1 cellular context compared by ENCODE assay signal in genomic region chr17:48111937-48112241, GRCh38.
TF ChIP-seq lines count a peak whose summit lies in the region.

No MANE protein-coding gene starts in this region.

TF ChIP-seq in GM12878, 131 proteins besides CTCF, POLR2A, EP300 and RAD21 (continued from another document):
- TF ChIP-seq, protein P1, sequence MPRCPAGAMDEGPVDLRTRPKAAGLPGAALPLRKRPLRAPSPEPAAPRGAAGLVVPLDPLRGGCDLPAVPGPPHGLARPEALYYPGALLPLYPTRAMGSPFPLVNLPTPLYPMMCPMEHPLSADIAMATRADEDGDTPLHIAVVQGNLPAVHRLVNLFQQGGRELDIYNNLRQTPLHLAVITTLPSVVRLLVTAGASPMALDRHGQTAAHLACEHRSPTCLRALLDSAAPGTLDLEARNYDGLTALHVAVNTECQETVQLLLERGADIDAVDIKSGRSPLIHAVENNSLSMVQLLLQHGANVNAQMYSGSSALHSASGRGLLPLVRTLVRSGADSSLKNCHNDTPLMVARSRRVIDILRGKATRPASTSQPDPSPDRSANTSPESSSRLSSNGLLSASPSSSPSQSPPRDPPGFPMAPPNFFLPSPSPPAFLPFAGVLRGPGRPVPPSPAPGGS (IDR thresholded peaks at IDR 0.05; ENCODE audit: borderline replicate concordance, insufficient read depth, low read depth, low read length, poor library complexity, severe bottlenecking), result peak; percentile 54
- TF ChIP-seq ZZZ3 (IDR thresholded peaks at IDR 0.05; ENCODE audit: control insufficient read depth, insufficient read length, low read depth) (no peak), CBFB (IDR thresholded peaks at IDR 0.05; ENCODE audit: low read depth) (no peak), SMAD5 (IDR thresholded peaks at IDR 0.05; ENCODE audit: low read depth) (no peak), CEBPZ (IDR thresholded peaks at IDR 0.05; ENCODE audit: low read depth, low read length) (no peak), CREM (IDR thresholded peaks at IDR 0.05; ENCODE audit: low read depth) (no peak), KLF5 (IDR thresholded peaks at IDR 0.05; ENCODE audit: partially characterized antibody) (no peak), EGR1 (IDR thresholded peaks at IDR 0.05; ENCODE audit: borderline replicate concordance in 1 of 2, low read depth in 2 of 2, low read length in 2 of 2) (no peak), BMI1 (IDR thresholded peaks at IDR 0.05; ENCODE audit: borderline replicate concordance) (no peak), BCLAF1 (IDR thresholded peaks at IDR 0.05) (no peak), BHLHE40 (IDR thresholded peaks at IDR 0.05; ENCODE audit: borderline replicate concordance in 1 of 2, low read depth in 2 of 2, low read length in 1 of 2) (no peak), IKZF2 (IDR thresholded peaks at IDR 0.05) (no peak; a peak in 2 of 4 replicates), CEBPB (IDR thresholded peaks at IDR 0.05; ENCODE audit: borderline replicate concordance in 1 of 2, low read depth in 2 of 2, low read length in 2 of 2) (no peak), TCF3 (IDR thresholded peaks at IDR 0.05; ENCODE audit: borderline replicate concordance, insufficient read depth, low read depth, low read length) (no peak), ZSCAN29 (IDR thresholded peaks at IDR 0.05) (no peak), POLR2AphosphoS5 (IDR thresholded peaks at IDR 0.05; ENCODE audit: low read length) (peak; percentile 20; the same call in 1 of the 2 replicates), ZNF384 (IDR thresholded peaks at IDR 0.05; ENCODE audit: borderline replicate concordance, low read depth, low read length) (no peak), RELA (IDR thresholded peaks at IDR 0.05; ENCODE audit: borderline replicate concordance, partially characterized antibody) (no peak), CBX3 (IDR thresholded peaks at IDR 0.05; ENCODE audit: borderline replicate concordance, low read depth) (no peak)
- TF ChIP-seq, protein P2, sequence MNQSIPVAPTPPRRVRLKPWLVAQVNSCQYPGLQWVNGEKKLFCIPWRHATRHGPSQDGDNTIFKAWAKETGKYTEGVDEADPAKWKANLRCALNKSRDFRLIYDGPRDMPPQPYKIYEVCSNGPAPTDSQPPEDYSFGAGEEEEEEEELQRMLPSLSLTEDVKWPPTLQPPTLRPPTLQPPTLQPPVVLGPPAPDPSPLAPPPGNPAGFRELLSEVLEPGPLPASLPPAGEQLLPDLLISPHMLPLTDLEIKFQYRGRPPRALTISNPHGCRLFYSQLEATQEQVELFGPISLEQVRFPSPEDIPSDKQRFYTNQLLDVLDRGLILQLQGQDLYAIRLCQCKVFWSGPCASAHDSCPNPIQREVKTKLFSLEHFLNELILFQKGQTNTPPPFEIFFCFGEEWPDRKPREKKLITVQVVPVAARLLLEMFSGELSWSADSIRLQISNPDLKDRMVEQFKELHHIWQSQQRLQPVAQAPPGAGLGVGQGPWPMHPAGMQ (IDR thresholded peaks at IDR 0.05; ENCODE audit: borderline replicate concordance), result no peak
- TF ChIP-seq, protein P3, sequence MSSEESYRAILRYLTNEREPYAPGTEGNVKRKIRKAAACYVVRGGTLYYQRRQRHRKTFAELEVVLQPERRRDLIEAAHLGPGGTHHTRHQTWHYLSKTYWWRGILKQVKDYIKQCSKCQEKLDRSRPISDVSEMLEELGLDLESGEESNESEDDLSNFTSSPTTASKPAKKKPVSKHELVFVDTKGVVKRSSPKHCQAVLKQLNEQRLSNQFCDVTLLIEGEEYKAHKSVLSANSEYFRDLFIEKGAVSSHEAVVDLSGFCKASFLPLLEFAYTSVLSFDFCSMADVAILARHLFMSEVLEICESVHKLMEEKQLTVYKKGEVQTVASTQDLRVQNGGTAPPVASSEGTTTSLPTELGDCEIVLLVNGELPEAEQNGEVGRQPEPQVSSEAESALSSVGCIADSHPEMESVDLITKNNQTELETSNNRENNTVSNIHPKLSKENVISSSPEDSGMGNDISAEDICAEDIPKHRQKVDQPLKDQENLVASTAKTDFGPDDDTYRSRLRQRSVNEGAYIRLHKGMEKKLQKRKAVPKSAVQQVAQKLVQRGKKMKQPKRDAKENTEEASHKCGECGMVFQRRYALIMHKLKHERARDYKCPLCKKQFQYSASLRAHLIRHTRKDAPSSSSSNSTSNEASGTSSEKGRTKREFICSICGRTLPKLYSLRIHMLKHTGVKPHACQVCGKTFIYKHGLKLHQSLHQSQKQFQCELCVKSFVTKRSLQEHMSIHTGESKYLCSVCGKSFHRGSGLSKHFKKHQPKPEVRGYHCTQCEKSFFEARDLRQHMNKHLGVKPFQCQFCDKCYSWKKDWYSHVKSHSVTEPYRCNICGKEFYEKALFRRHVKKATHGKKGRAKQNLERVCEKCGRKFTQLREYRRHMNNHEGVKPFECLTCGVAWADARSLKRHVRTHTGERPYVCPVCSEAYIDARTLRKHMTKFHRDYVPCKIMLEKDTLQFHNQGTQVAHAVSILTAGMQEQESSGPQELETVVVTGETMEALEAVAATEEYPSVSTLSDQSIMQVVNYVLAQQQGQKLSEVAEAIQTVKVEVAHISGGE (CRISPR knock-in tag; IDR thresholded peaks at IDR 0.05), result no peak
- TF ChIP-seq, protein P4, sequence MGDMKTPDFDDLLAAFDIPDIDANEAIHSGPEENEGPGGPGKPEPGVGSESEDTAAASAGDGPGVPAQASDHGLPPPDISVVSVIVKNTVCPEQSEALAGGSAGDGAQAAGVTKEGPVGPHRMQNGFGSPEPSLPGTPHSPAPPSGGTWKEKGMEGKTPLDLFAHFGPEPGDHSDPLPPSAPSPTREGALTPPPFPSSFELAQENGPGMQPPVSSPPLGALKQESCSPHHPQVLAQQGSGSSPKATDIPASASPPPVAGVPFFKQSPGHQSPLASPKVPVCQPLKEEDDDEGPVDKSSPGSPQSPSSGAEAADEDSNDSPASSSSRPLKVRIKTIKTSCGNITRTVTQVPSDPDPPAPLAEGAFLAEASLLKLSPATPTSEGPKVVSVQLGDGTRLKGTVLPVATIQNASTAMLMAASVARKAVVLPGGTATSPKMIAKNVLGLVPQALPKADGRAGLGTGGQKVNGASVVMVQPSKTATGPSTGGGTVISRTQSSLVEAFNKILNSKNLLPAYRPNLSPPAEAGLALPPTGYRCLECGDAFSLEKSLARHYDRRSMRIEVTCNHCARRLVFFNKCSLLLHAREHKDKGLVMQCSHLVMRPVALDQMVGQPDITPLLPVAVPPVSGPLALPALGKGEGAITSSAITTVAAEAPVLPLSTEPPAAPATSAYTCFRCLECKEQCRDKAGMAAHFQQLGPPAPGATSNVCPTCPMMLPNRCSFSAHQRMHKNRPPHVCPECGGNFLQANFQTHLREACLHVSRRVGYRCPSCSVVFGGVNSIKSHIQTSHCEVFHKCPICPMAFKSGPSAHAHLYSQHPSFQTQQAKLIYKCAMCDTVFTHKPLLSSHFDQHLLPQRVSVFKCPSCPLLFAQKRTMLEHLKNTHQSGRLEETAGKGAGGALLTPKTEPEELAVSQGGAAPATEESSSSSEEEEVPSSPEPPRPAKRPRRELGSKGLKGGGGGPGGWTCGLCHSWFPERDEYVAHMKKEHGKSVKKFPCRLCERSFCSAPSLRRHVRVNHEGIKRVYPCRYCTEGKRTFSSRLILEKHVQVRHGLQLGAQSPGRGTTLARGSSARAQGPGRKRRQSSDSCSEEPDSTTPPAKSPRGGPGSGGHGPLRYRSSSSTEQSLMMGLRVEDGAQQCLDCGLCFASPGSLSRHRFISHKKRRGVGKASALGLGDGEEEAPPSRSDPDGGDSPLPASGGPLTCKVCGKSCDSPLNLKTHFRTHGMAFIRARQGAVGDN (IDR thresholded peaks at IDR 0.05), result peak; percentile 5; the same call in 1 of the 2 replicates
TF ChIP-seq in GM12878: peak in this region for 4.
